ENCODE assay signal across 17 cellular contexts in the genomic region with DNA sequence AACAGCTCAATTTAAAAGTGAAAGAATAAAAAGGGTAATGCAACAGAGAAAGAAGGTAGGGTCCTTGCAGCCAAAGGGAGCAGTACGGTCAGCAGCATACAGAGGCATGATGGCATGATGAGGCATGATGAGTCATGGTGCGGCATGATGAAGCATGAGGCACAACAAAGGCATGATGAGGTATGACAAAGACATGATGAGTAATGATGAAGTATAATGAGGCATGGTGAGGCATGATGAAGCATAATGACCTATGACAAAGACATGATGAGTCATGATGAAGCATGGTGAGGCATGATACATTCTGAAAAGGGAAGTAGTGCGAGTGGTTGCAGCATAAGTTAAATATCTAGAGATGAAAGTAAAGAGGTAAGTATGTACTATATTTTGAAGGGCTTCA.
A peak's percentile ranks its signal among the peaks of the same experiment; 100 is the strongest.
DNase-seq lines count a peak whose midpoint lies in the region; ATAC-seq and FAIRE-seq lines count a peak whose summit lies in the region.
"Had no signal": no experiment of that assay in that cellular context is flagged by ENCODE, and none has a peak within 500 bp of the region (broad histone marks: within the 10 kb centered on the region; RNA-seq: fewer than 3 reads in every experiment).

No MANE protein-coding gene starts in this region.

- FAIRE-seq in RCC 7860 (lab: Jason Lieb, UNC): no peak

- DNase-seq in Daoy (ENCODE audit: low read depth) (peak; percentile 67), H4 (ENCODE audit: low spot score) (peak; percentile 20), RCC 7860 (ENCODE audit: low spot score) (peak; percentile 57), epithelial cell of prostate (ENCODE audit: low read depth, low spot score) (peak; percentile 26), NCI-H510A treated with DMSO at 0.1 percent for 48 hours (lab: John Stamatoyannopoulos, UW) (no peak), activated gamma-delta T cell treated with Interleukin-2 at 50 U/mL for 16 hours (no peak)
- DNase-seq: DMS79, esophagus squamous epithelium, heart right ventricle, islet precursor cell, SHP77 had no signal

- no peak for ATAC-seq in GM21717 (IDR thresholded peaks at IDR 0.05; ENCODE audit: unreplicated experiment)
- ATAC-seq in HG02588 (IDR thresholded peaks at IDR 0.05; ENCODE audit: unreplicated experiment): no peak
- ATAC-seq: heart right ventricle had no signal

- H3K27ac ChIP-seq in epithelial cell of prostate: no peak overlapping the region
- H3K27ac ChIP-seq: ascending aorta, BLaER1, esophagus squamous epithelium, heart right ventricle, neutrophil, right atrium auricular region had no signal

Comparison
In these comparisons a context has a peak if more than half of its experiments do, and no peak if none do; other contexts are left out.
1. DNase-seq: peak in Daoy (single experiment), H4 (single experiment), RCC 7860 (single experiment) and epithelial cell of prostate (single experiment); none in NCI-H510A treated with DMSO at 0.1 percent for 48 hours (single experiment) and activated gamma-delta T cell treated with Interleukin-2 at 50 U/mL for 16 hours (single experiment).